Comparison of ENCODE assay signal across 17 cellular contexts in the genomic region with DNA sequence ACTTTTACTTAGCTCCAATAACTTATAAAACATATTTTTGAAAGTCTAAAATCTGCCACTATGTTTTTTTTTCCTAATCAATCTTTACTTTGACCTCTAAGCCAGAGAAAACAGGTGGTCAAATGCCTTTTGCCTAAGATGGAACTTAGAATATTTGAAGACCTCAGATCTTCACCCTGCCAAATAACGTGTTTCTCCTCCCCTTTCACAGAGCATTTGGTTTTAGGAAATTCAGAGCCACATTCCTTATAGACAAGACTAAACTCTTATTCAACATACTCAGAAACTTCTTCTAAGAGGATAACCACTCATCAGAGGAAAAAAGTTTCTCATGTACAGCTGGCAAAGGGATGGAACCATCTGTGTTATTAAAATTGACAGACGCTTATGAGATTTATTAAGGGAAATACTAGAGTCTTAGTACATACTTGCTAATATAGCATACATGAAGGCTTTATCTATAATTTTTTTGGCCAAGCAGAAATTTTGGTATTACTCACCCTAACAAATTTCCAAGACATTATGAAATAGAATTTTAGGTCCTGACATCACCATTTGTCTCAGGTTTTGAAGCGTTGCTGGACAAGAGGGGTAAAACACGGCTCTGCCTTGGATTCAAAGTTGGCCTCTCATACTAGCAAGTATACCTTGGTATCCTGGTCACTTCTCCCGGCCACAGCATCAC. TPM values are rescaled to one million over a fixed set of nuclear protein-coding genes. Genes with fewer than 3 reads are reported as not detected.
A peak's percentile ranks its signal among the peaks of the same experiment; 100 is the strongest.
DNase-seq lines count a peak whose midpoint lies in the region; ATAC-seq and TF ChIP-seq lines count a peak whose summit lies in the region.
"Had no signal": no experiment of that assay in that cellular context is flagged by ENCODE, and none has a peak within 500 bp of the region (broad histone marks: within the 10 kb centered on the region; RNA-seq: fewer than 3 reads in every experiment).

No MANE protein-coding gene starts in this region.

- CTCF ChIA-PET in activated naive CD4-positive, alpha-beta T cell treated with anti-CD3 and anti-CD28 coated beads, Interleukin-2, amount 10 ng/mL, durations not matched to agents 7 days and 5 days (lab: Charles Lee) = interaction anchor here (0.6 kb wide), 1 partner anchor 240 kb away, joined by 3 read pairs; no protein-coding TSS in a partner anchor

- no peak for ATAC-seq in thoracic aorta (ENCODE audit: insufficient number of reproducible peaks, low FRiP score, low read depth)
- ATAC-seq: HCT116 had no signal

- peak overlapping the region; percentile 93 to 95 for H3K27ac ChIP-seq in thoracic aorta

- TF ChIP-seq CTCF in cardiac fibroblast (IDR thresholded peaks at IDR 0.05; ENCODE audit: low read depth, low read length) (no peak), fibroblast of the aortic adventitia (IDR thresholded peaks at IDR 0.05; ENCODE audit: insufficient read depth, low read length) (no peak), thoracic aorta (IDR thresholded peaks at IDR 0.05) (no peak), GM10266 (IDR thresholded peaks at IDR 0.05; ENCODE audit: control insufficient read depth, insufficient read depth, low read depth, missing control alignments) (no peak)

- no peak overlapping the region for H3K27ac Mint-ChIP-seq in T-helper 2 cell treated with Interferon-gamma antibody and Interleukin-4, amounts not matched to agents 5 μg/mL and 100 μg/mL, for 36 hours
- no peak overlapping the region for H3K27ac Mint-ChIP-seq in activated naive CD4-positive, alpha-beta T cell treated with anti-CD3 and anti-CD28 coated beads, Interleukin-2, amount 10 ng/mL, durations not matched to agents 7 days and 5 days
- H3K27ac Mint-ChIP-seq: CD4-positive, CD25-positive, alpha-beta regulatory T cell; HFFc6; IgD-negative memory B cell had no signal

- no peak overlapping the region for H3K4me3 ChIP-seq in cardiac fibroblast (replicated peaks in 1 of 2; ENCODE audit: low read depth in 2 of 2, low read length in 2 of 2)
- no peak overlapping the region for H3K4me3 ChIP-seq in fibroblast of the aortic adventitia (ENCODE audit: low read depth, low read length)
- H3K4me3 ChIP-seq in thoracic aorta = no peak overlapping the region

- H3K36me3 Mint-ChIP-seq in T-helper 2 cell treated with Interferon-gamma antibody and Interleukin-4, amounts not matched to agents 5 μg/mL and 100 μg/mL, for 36 hours (ENCODE audit: low read depth) = no peaks in the 10 kb centered on the region
- H3K36me3 Mint-ChIP-seq in activated naive CD4-positive, alpha-beta T cell treated with anti-CD3 and anti-CD28 coated beads, Interleukin-2, amount 10 ng/mL, durations not matched to agents 7 days and 5 days = no peaks in the 10 kb centered on the region
- H3K36me3 Mint-ChIP-seq: CD4-positive, CD25-positive, alpha-beta regulatory T cell; IgD-negative memory B cell had no signal

- H3K9me3 Mint-ChIP-seq in T-helper 2 cell treated with Interferon-gamma antibody and Interleukin-4, amounts not matched to agents 5 μg/mL and 100 μg/mL, for 36 hours = no peaks in the 10 kb centered on the region
- H3K9me3 Mint-ChIP-seq in activated naive CD4-positive, alpha-beta T cell treated with anti-CD3 and anti-CD28 coated beads, Interleukin-2, amount 10 ng/mL, durations not matched to agents 7 days and 5 days = no peaks in the 10 kb centered on the region

- no peaks in the 10 kb centered on the region for H3K27me3 ChIP-seq in thoracic aorta (replicated peaks; ENCODE audit: insufficient read depth)
- H3K27me3 ChIP-seq: BE2C had no signal

- DNase-seq in NCI-H226 (peak; percentile 38), cardiac fibroblast (ENCODE audit: low read depth in 2 of 2) (peak; percentile 48 to 55), fibroblast of the aortic adventitia (ENCODE audit: low read depth) (peak; percentile 77), thoracic aorta (ENCODE audit: low spot score) (no peak), GM10266 (ENCODE audit: extremely low spot score) (no peak)
- no peak for DNase-seq in T-helper 2 cell treated with Interferon-gamma antibody and Interleukin-4, amounts not matched to agents 5 μg/mL and 100 μg/mL, for 36 hours (ENCODE audit: low spot score)
- no peak for DNase-seq in activated naive CD4-positive, alpha-beta T cell treated with anti-CD3 and anti-CD28 coated beads, Interleukin-2, amount 10 ng/mL, durations not matched to agents 7 days and 5 days
- DNase-seq: ACHN; BE2C; C1 segment of cervical spinal cord; Caco-2; CD4-positive, CD25-positive, alpha-beta regulatory T cell; GOT3; H7; HFFc6 had no signal

- H3K4me1 Mint-ChIP-seq in T-helper 2 cell treated with Interferon-gamma antibody and Interleukin-4, amounts not matched to agents 5 μg/mL and 100 μg/mL, for 36 hours (ENCODE audit: low read depth) = no peaks in the 10 kb centered on the region
- no peaks in the 10 kb centered on the region for H3K4me1 Mint-ChIP-seq in activated naive CD4-positive, alpha-beta T cell treated with anti-CD3 and anti-CD28 coated beads, Interleukin-2, amount 10 ng/mL, durations not matched to agents 7 days and 5 days
- H3K4me1 Mint-ChIP-seq: IgD-negative memory B cell had no signal

- no peaks in the 10 kb centered on the region for H3K9me3 ChIP-seq in thoracic aorta
- H3K9me3 ChIP-seq: BE2C, Caco-2 had no signal

- H3K36me3 ChIP-seq in thoracic aorta = no peaks in the 10 kb centered on the region
- H3K36me3 ChIP-seq: BE2C had no signal

- peaks cover 57% of the 10 kb centered on the region for H3K27me3 Mint-ChIP-seq in T-helper 2 cell treated with Interferon-gamma antibody and Interleukin-4, amounts not matched to agents 5 μg/mL and 100 μg/mL, for 36 hours (ENCODE audit: low read depth)
- peaks cover 51% of the 10 kb centered on the region for H3K27me3 Mint-ChIP-seq in activated naive CD4-positive, alpha-beta T cell treated with anti-CD3 and anti-CD28 coated beads, Interleukin-2, amount 10 ng/mL, durations not matched to agents 7 days and 5 days

- H3K4me1 ChIP-seq in thoracic aorta (ENCODE audit: control insufficient read depth in 1 of 2, low read depth in 2 of 2) = peaks cover 10 to 37% of the 10 kb centered on the region in 2 donors
- H3K4me1 ChIP-seq: BE2C had no signal

- no peak overlapping the region for H3K4me3 Mint-ChIP-seq in T-helper 2 cell treated with Interferon-gamma antibody and Interleukin-4, amounts not matched to agents 5 μg/mL and 100 μg/mL, for 36 hours
- H3K4me3 Mint-ChIP-seq in activated naive CD4-positive, alpha-beta T cell treated with anti-CD3 and anti-CD28 coated beads, Interleukin-2, amount 10 ng/mL, durations not matched to agents 7 days and 5 days = no peak overlapping the region
- H3K4me3 Mint-ChIP-seq: CD4-positive, CD25-positive, alpha-beta regulatory T cell; HFFc6; IgD-negative memory B cell had no signal

RNA-seq across cellular contexts. Expression of gene EGFR, which starts 2.6 kb away (rescaled TPM):
- 48.3 and 147 TPM in 2 replicates for total RNA-seq in fibroblast of the aortic adventitia (ENCODE audit: low replicate concordance)
- 10 to 100 TPM; 54.8 to 56.7 TPM for total RNA-seq in thoracic aorta
- total RNA-seq: CD4-positive, CD25-positive, alpha-beta regulatory T cell had no signal

Comparison
In these comparisons a context has a peak if more than half of its experiments do, and no peak if none do; other contexts are left out.
1. DNase-seq: peak in NCI-H226 (single experiment), cardiac fibroblast (2 of 2) and fibroblast of the aortic adventitia (single experiment); none in thoracic aorta (single experiment), GM10266 (single experiment), T-helper 2 cell treated with Interferon-gamma antibody and Interleukin-4, amounts not matched to agents 5 μg/mL and 100 μg/mL, for 36 hours (single experiment) and activated naive CD4-positive, alpha-beta T cell treated with anti-CD3 and anti-CD28 coated beads, Interleukin-2, amount 10 ng/mL, durations not matched to agents 7 days and 5 days (single experiment).